Comparison of ENCODE assay signal across 17 cellular contexts in genomic region chr2:37872192-37872545, GRCh38. TPM values are rescaled to one million over a fixed set of nuclear protein-coding genes. Genes with fewer than 3 reads are reported as not detected.
A peak's percentile ranks its signal among the peaks of the same experiment; 100 is the strongest.
DNase-seq lines count a peak whose midpoint lies in the region; ATAC-seq, FAIRE-seq and TF ChIP-seq lines count a peak whose summit lies in the region.
"Had no signal": no experiment of that assay in that cellular context is flagged by ENCODE, and none has a peak within 500 bp of the region (broad histone marks: within the 10 kb centered on the region; RNA-seq: fewer than 3 reads in every experiment).

No MANE protein-coding gene starts in this region.

- WGBS in GM12878 (ENCODE audit: insufficient coverage, insufficient replicate concordance, low lambda C conversion rate, missing lambda C conversion rate): 28% methylated on average over 3 of the region's 3 CpGs

- H3K9me3 Mint-ChIP-seq in activated CD4-positive, alpha-beta T cell treated with anti-CD3 and anti-CD28 coated beads, Interleukin-2, amount 10 ng/mL, durations not matched to agents 24 days and 14 days: peaks cover 3% of the 10 kb centered on the region

- no peak overlapping the region for H2AFZ ChIP-seq in GM12878 (ENCODE audit: control insufficient read depth, low read depth, low read length)

- peak overlapping the region; percentile 21; the same call in 1 of the 2 replicates for H3K4me2 ChIP-seq in GM12878 (ENCODE audit: control insufficient read depth, insufficient read depth)

- TF ChIP-seq RAD21 in GM12878 (IDR thresholded peaks at IDR 0.05; ENCODE audit: insufficient read depth, low read depth, low read length): no peak

- TF ChIP-seq POLR2A in GM12878 (IDR thresholded peaks at IDR 0.05; ENCODE audit: low read depth, low read length): no peak

- peak overlapping the region; percentile 29; the same call in 1 of the 2 replicates for H3K27ac ChIP-seq in GM12878 (ENCODE audit: control insufficient read depth, insufficient read depth)
- peak overlapping the region; percentile 93 for H3K27ac ChIP-seq in rectal smooth muscle tissue (ENCODE audit: low read depth, low read length)
- H3K27ac ChIP-seq: coronary artery, suprapubic skin had no signal

- peaks cover 16% of the 10 kb centered on the region for H3K4me1 ChIP-seq in GM12878 (ENCODE audit: control insufficient read depth, insufficient read depth, low read length)
- peaks cover 43% of the 10 kb centered on the region for H3K4me1 ChIP-seq in rectal smooth muscle tissue (ENCODE audit: control insufficient read depth, insufficient read depth, low read length)

- H3K36me3 ChIP-seq in GM12878 (ENCODE audit: control insufficient read depth in 2 of 2, insufficient read depth in 2 of 2, low read length in 1 of 2): no peaks in the 10 kb centered on the region; a peak in 1 of 4 replicates
- H3K36me3 ChIP-seq in rectal smooth muscle tissue (ENCODE audit: control insufficient read depth, insufficient read depth, low read length): no peaks in the 10 kb centered on the region
- H3K36me3 ChIP-seq: Peyer's patch, suprapubic skin had no signal

- CTCF ChIA-PET in GM12878 (lab: Yijun Ruan, JAX): interaction anchor here (0.9 to 13.6 kb wide), 5 partner anchors 18 to 472 kb away, joined by 3 to 336 read pairs (median 267); no protein-coding TSS in a partner anchor

- no peaks in the 10 kb centered on the region for H3K36me3 Mint-ChIP-seq in activated CD4-positive, alpha-beta T cell treated with anti-CD3 and anti-CD28 coated beads, Interleukin-2, amount 10 ng/mL, durations not matched to agents 24 days and 14 days (ENCODE audit: low read depth)

- no peak for TF ChIP-seq CTCF in GM12878 (IDR thresholded peaks at IDR 0.05 in 2 of 3, conservative IDR thresholded peaks at IDR 0.05 in 1 of 3; ENCODE audit: control insufficient read depth in 2 of 3, extremely low read depth in 1 of 3, insufficient read depth in 1 of 3, low read depth in 3 of 3, low read length in 3 of 3)

- intact Hi-C loops in activated CD4-positive, alpha-beta T cell treated with anti-CD3 and anti-CD28 coated beads, Interleukin-2, amount 10 ng/mL, durations not matched to agents 24 days and 14 days (cut with micrococcal nuclease): loop anchor here (1.0 to 10.0 kb wide), 7 partner anchors 39 to 637 kb away; partner anchors contain the start of genes CDC42EP3, CEBPZ and NDUFAF7
- intact Hi-C loops in GM12878 (cut with micrococcal nuclease; ENCODE audit: unreplicated experiment): no loop called here

- DNase-seq in activated CD4-positive, alpha-beta T cell treated with anti-CD3 and anti-CD28 coated beads, Interleukin-2, amount 10 ng/mL, durations not matched to agents 24 days and 14 days: no peak
- no peak for DNase-seq in activated CD4-positive, alpha-beta T cell treated with anti-CD3 and anti-CD28 coated beads for 1 hour
- DNase-seq in NCI-H524 treated with DMSO at 0.1 percent for 48 hours (lab: John Stamatoyannopoulos, UW): peak; percentile 18
- no peak for DNase-seq in GM12878 (ENCODE audit: low read depth, low spot score)
- DNase-seq in iPS-NIHi11 (ENCODE audit: low spot score): no peak
- DNase-seq in stimulated activated CD4-positive, alpha-beta T cell treated with anti-CD3 and anti-CD28 coated beads, Interleukin-15, amount 100 ng/mL, for 24 hours: no peak
- DNase-seq: activated CD4-positive, alpha-beta T cell treated with anti-CD3 and anti-CD28 coated beads, Interleukin-2, amount 50 U/mL, for 4 hours; amygdala; GF-D8; KBM-7; occipital lobe; Peyer's patch had no signal

- POLR2A ChIA-PET in GM12878 (lab: Charles Lee): interaction anchor here (1.0 to 6.9 kb wide), 3 partner anchors 19 to 457 kb away, joined by 3 to 61 read pairs (median 3); no protein-coding TSS in a partner anchor

- peaks cover 2% of the 10 kb centered on the region for H3K27me3 Mint-ChIP-seq in activated CD4-positive, alpha-beta T cell treated with anti-CD3 and anti-CD28 coated beads, Interleukin-2, amount 10 ng/mL, durations not matched to agents 24 days and 14 days

- BruUV-seq in GM12878 (replicated peaks; lab: Mats Ljungman, UMichigan): no TSS peak

- no peak for FAIRE-seq in GM12878 (lab: Jason Lieb, UNC)
- FAIRE-seq: H1 had no signal

- 0 out of 2 replicates have a peak overlapping the region, but pooled peaks have one; percentile 7 for H3K9ac ChIP-seq in GM12878 (ENCODE audit: control insufficient read depth, insufficient read depth, low read length)
- H3K9ac ChIP-seq in rectal smooth muscle tissue (ENCODE audit: low read length): no peak overlapping the region

- RAD21 ChIA-PET in GM12878 (lab: Charles Lee; ENCODE audit: unreplicated experiment): interaction anchor here (0.9 to 13.0 kb wide), 10 partner anchors 8 to 475 kb away, joined by 3 to 215 read pairs (median 5); no protein-coding TSS in a partner anchor

- H3K9me3 ChIP-seq in GM12878 (replicated peaks; ENCODE audit: control insufficient read depth, insufficient read depth, low read length): no peaks in the 10 kb centered on the region
- H3K9me3 ChIP-seq: Peyer's patch, suprapubic skin had no signal

- H3K4me3 ChIP-seq in GM12878 (no peak overlapping the region), rectal smooth muscle tissue (ENCODE audit: low read length) (no peak overlapping the region)
- H3K4me3 ChIP-seq: coronary artery, Peyer's patch, suprapubic skin had no signal

- H4K20me1 ChIP-seq in GM12878 (ENCODE audit: control insufficient read depth, insufficient read depth): no peaks in the 10 kb centered on the region

- in situ Hi-C loops in GM12878 (cut with MboI): loop anchor here (5.0 kb wide), 1 partner anchor 475 kb away; no protein-coding TSS in a partner anchor

- H3K79me2 ChIP-seq in GM12878 (ENCODE audit: control insufficient read depth, insufficient read depth, low read length): no peaks in the 10 kb centered on the region

- H3K4me1 Mint-ChIP-seq in activated CD4-positive, alpha-beta T cell treated with anti-CD3 and anti-CD28 coated beads, Interleukin-2, amount 10 ng/mL, durations not matched to agents 24 days and 14 days: peaks cover 45% of the 10 kb centered on the region

- SMC1A ChIA-PET in GM12878 (lab: Charles Lee; ENCODE audit: uncharacterized antibody, unreplicated experiment): interaction anchor here (0.5 to 9.2 kb wide), 11 partner anchors 21 to 479 kb away, joined by 3 to 244 read pairs (median 4); no protein-coding TSS in a partner anchor

- peak overlapping the region; percentile 69 for H3K4me3 Mint-ChIP-seq in activated CD4-positive, alpha-beta T cell treated with anti-CD3 and anti-CD28 coated beads, Interleukin-2, amount 10 ng/mL, durations not matched to agents 24 days and 14 days

- TF ChIP-seq EP300 in GM12878 (IDR thresholded peaks at IDR 0.05; ENCODE audit: borderline replicate concordance in 1 of 2, control insufficient read depth in 1 of 2, low read depth in 2 of 2, low read length in 2 of 2): no peak

- peaks cover 0 to 2% of the 10 kb centered on the region in 2 experiments; a peak in 1 of 4 replicates for H3K27me3 ChIP-seq in GM12878 (replicated peaks in 1 of 2; ENCODE audit: control insufficient read depth in 2 of 2, insufficient read depth in 2 of 2, low read length in 1 of 2)
- no peaks in the 10 kb centered on the region for H3K27me3 ChIP-seq in rectal smooth muscle tissue (ENCODE audit: control insufficient read depth, insufficient read depth, low read length)
- H3K27me3 ChIP-seq: Peyer's patch, suprapubic skin had no signal

- ATAC-seq in GM12878: no peak
- no peak for ATAC-seq in HG02884 (IDR thresholded peaks at IDR 0.05; ENCODE audit: unreplicated experiment)

- peak overlapping the region; percentile 94 for H3K27ac Mint-ChIP-seq in activated CD4-positive, alpha-beta T cell treated with anti-CD3 and anti-CD28 coated beads, Interleukin-2, amount 10 ng/mL, durations not matched to agents 24 days and 14 days

TF ChIP-seq in GM12878, 131 proteins besides CTCF, POLR2A, EP300 and RAD21:
- TF ChIP-seq BHLHE40 (IDR thresholded peaks at IDR 0.05; ENCODE audit: borderline replicate concordance in 1 of 2, low read depth in 2 of 2, low read length in 1 of 2) (no peak), CREM (IDR thresholded peaks at IDR 0.05; ENCODE audit: low read depth) (0 out of 2 replicates have a peak, but pooled peaks have one; percentile 2), CEBPB (IDR thresholded peaks at IDR 0.05; ENCODE audit: borderline replicate concordance in 1 of 2, low read depth in 2 of 2, low read length in 2 of 2) (0 out of 4 replicates have a peak, but pooled peaks of 1 of the 2 experiments have one; percentile 43), FOXK2 (IDR thresholded peaks at IDR 0.05) (no peak), HDGF (IDR thresholded peaks at IDR 0.05) (peak; percentile 39; the same call in 1 of the 2 replicates), IKZF2 (IDR thresholded peaks at IDR 0.05) (peak in 1 of 2 experiments; percentile 22; a peak in 1 of 4 replicates)

RNA-seq across cellular contexts. Expression of gene RMDN2, which starts 52.9 kb away (rescaled TPM):
- total RNA-seq in activated CD4-positive, alpha-beta T cell treated with anti-CD3 and anti-CD28 coated beads, Interleukin-2, amount 10 ng/mL, durations not matched to agents 24 days and 14 days: 1.2 and 1.7 TPM in 2 replicates
- total RNA-seq in GM12878 (2013; cell fraction: nucleolus; rRNA removed): 68.2 and 74.3 TPM in 2 replicates
- 7.8 and 8.7 TPM in 2 replicates for total RNA-seq in GM12878 (2014; rRNA removed)
- total RNA-seq in GM12878 (2014; rRNA removed; fragmentation: Illumina TruSeq; extraction: Trizol): 11.7 and 12.4 TPM in 2 replicates
- total RNA-seq in GM12878 (2021): 7.3 and 9.3 TPM in 2 replicates
- 4.2 TPM for polyA plus RNA-seq in GM12878 (2011; ENCODE audit: low read depth)
- 2.6 and 4.0 TPM in 2 replicates for polyA plus RNA-seq in GM12878 (2011; rRNA removed)
- polyA plus RNA-seq in GM12878 (2011; cell fraction: cytosol; rRNA removed): 0.52 and 0.55 TPM in 2 replicates
- 2.0 and 2.6 TPM in 2 replicates for polyA plus RNA-seq in GM12878 (2011; cell fraction: nucleus; rRNA removed)
- polyA plus RNA-seq in GM12878 (2012): 4.8 and 6.8 TPM in 2 replicates
- polyA plus RNA-seq in GM12878 (2014; fragmentation: Illumina TruSeq; extraction: Trizol): 11.1 and 15.6 TPM in 2 replicates
- 1 to 10 TPM; 6.6 to 9.1 TPM for polyA plus RNA-seq in GM12878 (2014; fragmentation: Nextera tagmentation; extraction: Ambion mirVana)
- 5.8 and 7.5 TPM in 2 replicates for polyA plus RNA-seq in GM12878 (2014; rRNA removed)
- 10 to 100 TPM; 11.3 to 11.4 TPM for polyA plus RNA-seq in GM12878 (2016; fragmentation: Nextera tagmentation; extraction: Ambion mirVana)
- 1.6 and 1.7 TPM in 2 replicates for polyA minus RNA-seq in GM12878 (2011; rRNA and poly(A)+ RNA removed)
- 1.1 and 1.5 TPM in 2 replicates for polyA minus RNA-seq in GM12878 (2011; cell fraction: cytosol; rRNA and poly(A)+ RNA removed)
- 2.3 and 4.8 TPM in 2 replicates for polyA minus RNA-seq in GM12878 (2011; cell fraction: nucleus; rRNA and poly(A)+ RNA removed)
